35 cellular contexts compared by ENCODE assay signal in the genomic region with DNA sequence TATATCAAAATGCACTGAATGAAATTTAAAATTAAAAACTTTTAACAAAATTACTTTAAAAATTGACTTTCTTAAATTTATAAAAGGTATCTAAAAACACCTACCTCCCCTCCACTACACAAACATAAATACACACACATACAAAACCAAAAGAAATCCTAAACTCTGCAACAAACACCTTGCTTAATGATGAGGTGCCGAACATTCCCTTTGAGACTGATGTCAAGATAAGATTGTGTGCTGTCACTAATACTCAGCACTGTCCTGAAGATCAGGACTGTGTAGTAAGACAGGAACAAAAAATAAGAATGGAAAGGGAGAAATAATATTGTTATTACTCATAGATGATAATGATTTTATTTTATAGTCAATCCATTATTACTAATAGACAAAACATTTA. TPM values are rescaled to one million over a fixed set of nuclear protein-coding genes. Genes with fewer than 3 reads are reported as not detected.
"Had no signal": no experiment of that assay in that cellular context is flagged by ENCODE, and none has a peak within 500 bp of the region (broad histone marks: within the 10 kb centered on the region; RNA-seq: fewer than 3 reads in every experiment).

No MANE protein-coding gene starts in this region.

- FAIRE-seq: endothelial cell of umbilical vein had no signal

- ATAC-seq: activated CD4-positive, alpha-beta T cell treated with anti-CD3 and anti-CD28 coated beads for 36 hours; activated CD8-positive, alpha-beta memory T cell treated with anti-CD3 and anti-CD28 coated beads, Interleukin-2, amount 10 ng/mL, durations not matched to agents 7 days and 5 days; activated CD8-positive, alpha-beta T cell treated with anti-CD3 and anti-CD28 coated beads, Interleukin-2, amount 10 ng/mL, durations not matched to agents 7 days and 5 days; activated naive CD4-positive, alpha-beta T cell treated with anti-CD3 and anti-CD28 coated beads, Interleukin-2, amount 50 U/mL, for 72 hours; activated naive CD8-positive, alpha-beta T cell treated with anti-CD3 and anti-CD28 coated beads, Interleukin-2, amount 50 U/mL, for 24 hours; body of pancreas; T-cell had no signal

- H3K36me3 ChIP-seq: adrenal gland, colonic mucosa, esophagus squamous epithelium had no signal

- H3K27me3 Mint-ChIP-seq: activated CD4-positive, alpha-beta memory T cell treated with anti-CD3 and anti-CD28 coated beads for 36 hours; activated CD4-positive, alpha-beta T cell treated with anti-CD3 and anti-CD28 coated beads for 36 hours; activated CD8-positive, alpha-beta memory T cell treated with anti-CD3 and anti-CD28 coated beads, Interleukin-2, amount 10 ng/mL, durations not matched to agents 7 days and 5 days; activated naive CD8-positive, alpha-beta T cell treated with anti-CD3 and anti-CD28 coated beads, Interleukin-2, amount 50 U/mL, for 24 hours had no signal

- H3K27ac ChIP-seq: adrenal gland, body of pancreas, colonic mucosa, epithelial cell of prostate, esophagus squamous epithelium had no signal

- H3K36me3 Mint-ChIP-seq: activated CD4-positive, alpha-beta memory T cell treated with anti-CD3 and anti-CD28 coated beads for 36 hours had no signal

- H3K9me3 ChIP-seq: adrenal gland, body of pancreas, colonic mucosa, esophagus squamous epithelium had no signal

- H3K4me3 ChIP-seq: adrenal gland, body of pancreas, colonic mucosa, esophagus squamous epithelium had no signal

- H3K27me3 ChIP-seq: adrenal gland, body of pancreas, colonic mucosa, esophagus squamous epithelium had no signal

- H3K27ac Mint-ChIP-seq: activated CD4-positive, alpha-beta memory T cell treated with anti-CD3 and anti-CD28 coated beads for 36 hours; activated CD4-positive, alpha-beta T cell treated with anti-CD3 and anti-CD28 coated beads for 36 hours; activated CD4-positive, alpha-beta T cell treated with anti-CD3 and anti-CD28 coated beads, Interleukin-2, amount 10 ng/mL, durations not matched to agents 24 days and 14 days; activated CD8-positive, alpha-beta memory T cell treated with anti-CD3 and anti-CD28 coated beads, Interleukin-2, amount 10 ng/mL, durations not matched to agents 7 days and 5 days; activated CD8-positive, alpha-beta T cell treated with anti-CD3 and anti-CD28 coated beads, Interleukin-2, amount 10 ng/mL, durations not matched to agents 7 days and 5 days; activated naive CD4-positive, alpha-beta T cell treated with anti-CD3 and anti-CD28 coated beads, Interleukin-2, amount 10 ng/mL, durations not matched to agents 7 days and 5 days; activated naive CD4-positive, alpha-beta T cell treated with anti-CD3 and anti-CD28 coated beads, Interleukin-2, amount 50 U/mL, for 72 hours; activated naive CD8-positive, alpha-beta T cell treated with anti-CD3 and anti-CD28 coated beads, Interleukin-2, amount 50 U/mL, for 24 hours; activated T-helper 1 cell treated with anti-CD3 and anti-CD28 coated beads, Interleukin-12 subunit alpha, Interleukin-12 subunit beta, Interleukin-2, Interleukin-4 antibody, amounts not matched to agents 30 ng/mL and 10 ng/mL and 1 ng/mL, durations not matched to agents 14 hours and 24 hours and 36 hours; activated T-helper 2 cell treated with anti-CD3 and anti-CD28 coated beads, Interferon-gamma antibody, Interleukin-2, Interleukin-4, amounts not matched to agents 10 μg/mL and 5 μg/mL and 100 μg/mL, durations not matched to agents 14 hours and 24 hours and 36 hours; T-cell had no signal

- DNase-seq: activated CD4-positive, alpha-beta memory T cell treated with anti-CD3 and anti-CD28 coated beads for 36 hours; activated CD4-positive, alpha-beta T cell treated with anti-CD3 and anti-CD28 coated beads for 36 hours; activated CD4-positive, alpha-beta T cell treated with anti-CD3 and anti-CD28 coated beads, Interleukin-2, amount 10 ng/mL, durations not matched to agents 24 days and 14 days; activated CD4-positive, CD25-positive, alpha-beta regulatory T cell; activated CD4-positive, CD25-positive, alpha-beta regulatory T cell treated with anti-CD3 and anti-CD28 coated beads, Interleukin-2, amount 50 U/mL, for 72 hours; activated CD8-positive, alpha-beta memory T cell treated with anti-CD3 and anti-CD28 coated beads, Interleukin-2, amount 10 ng/mL, durations not matched to agents 7 days and 5 days; activated CD8-positive, alpha-beta memory T cell treated with anti-CD3 and anti-CD28 coated beads, Interleukin-2, amount 50 U/mL, for 4 hours; activated CD8-positive, alpha-beta T cell treated with anti-CD3 and anti-CD28 coated beads, Interleukin-2, amount 10 ng/mL, durations not matched to agents 7 days and 5 days; activated effector memory CD4-positive, alpha-beta T cell treated with anti-CD3 and anti-CD28 coated beads, Interleukin-2, amount 50 U/mL, for 16 hours; activated naive CD4-positive, alpha-beta T cell treated with anti-CD3 and anti-CD28 coated beads, Interleukin-2, amount 10 ng/mL, durations not matched to agents 7 days and 5 days; activated naive CD8-positive, alpha-beta T cell treated with anti-CD3 and anti-CD28 coated beads, Interleukin-2, amount 50 U/mL, for 24 hours; activated T-cell treated with anti-CD3 and anti-CD28 coated beads, Interleukin-2, amount 50 U/mL, for 1 hour; activated T-cell treated with anti-CD3 and anti-CD28 coated beads, Interleukin-2, amount 50 U/mL, for 48 hours; adrenal gland; amygdala; aorta; body of pancreas; caudate nucleus; colonic mucosa; effector CD8-positive, alpha-beta T cell; esophagus squamous epithelium; foreskin melanocyte; head of caudate nucleus; SW 1271; T-cell; T-helper 2 cell had no signal

- H3K4me1 ChIP-seq: adrenal gland, body of pancreas, colonic mucosa, esophagus squamous epithelium had no signal

- H3K4me3 Mint-ChIP-seq: activated CD4-positive, alpha-beta memory T cell treated with anti-CD3 and anti-CD28 coated beads for 36 hours; activated CD4-positive, alpha-beta T cell treated with anti-CD3 and anti-CD28 coated beads for 36 hours; activated CD4-positive, alpha-beta T cell treated with anti-CD3 and anti-CD28 coated beads, Interleukin-2, amount 10 ng/mL, durations not matched to agents 24 days and 14 days; activated CD8-positive, alpha-beta memory T cell treated with anti-CD3 and anti-CD28 coated beads, Interleukin-2, amount 10 ng/mL, durations not matched to agents 7 days and 5 days; activated CD8-positive, alpha-beta T cell treated with anti-CD3 and anti-CD28 coated beads, Interleukin-2, amount 10 ng/mL, durations not matched to agents 7 days and 5 days; activated naive CD4-positive, alpha-beta T cell treated with anti-CD3 and anti-CD28 coated beads, Interleukin-2, amount 10 ng/mL, durations not matched to agents 7 days and 5 days; activated naive CD8-positive, alpha-beta T cell treated with anti-CD3 and anti-CD28 coated beads, Interleukin-2, amount 50 U/mL, for 24 hours; activated T-helper 1 cell treated with anti-CD3 and anti-CD28 coated beads, Interleukin-12 subunit alpha, Interleukin-12 subunit beta, Interleukin-2, Interleukin-4 antibody, amounts not matched to agents 30 ng/mL and 10 ng/mL and 1 ng/mL, durations not matched to agents 14 hours and 24 hours and 36 hours; T-cell had no signal

RNA-seq across cellular contexts. Expression of a gene that starts 45.1 kb away (rescaled TPM):
- total RNA-seq: chondrocyte, dermis microvascular lymphatic vessel endothelial cell, endothelial cell of umbilical vein, fibroblast of lung, fibroblast of villous mesenchyme had no signal
- polyA plus RNA-seq: fibroblast of lung had no signal
